In genomic region chr14:52266782-52267181, GRCh38 we compare ENCODE assay signal across 1 cellular context.
TF ChIP-seq lines count a peak whose summit lies in the region.

No MANE protein-coding gene starts in this region.

TF ChIP-seq in H1, 55 proteins besides CTCF, POLR2A, EP300 and RAD21:
- no peak for TF ChIP-seq SUZ12 (IDR thresholded peaks at IDR 0.05; ENCODE audit: low read length)
- no peak for TF ChIP-seq CBX5 (IDR thresholded peaks at IDR 0.05; ENCODE audit: low read depth, low read length)
- TF ChIP-seq RBBP5 (IDR thresholded peaks at IDR 0.05; ENCODE audit: borderline replicate concordance, low read depth, low read length), result no peak
- no peak for TF ChIP-seq GABPA (IDR thresholded peaks at IDR 0.05; ENCODE audit: borderline replicate concordance, insufficient read depth, low read length)
- TF ChIP-seq BCL11A (IDR thresholded peaks at IDR 0.05; ENCODE audit: low read depth in 2 of 2, low read length in 2 of 2), result no peak
- TF ChIP-seq SIRT6 (IDR thresholded peaks at IDR 0.05; ENCODE audit: low read length), result no peak
